23 cellular contexts compared by ENCODE assay signal in the genomic region with DNA sequence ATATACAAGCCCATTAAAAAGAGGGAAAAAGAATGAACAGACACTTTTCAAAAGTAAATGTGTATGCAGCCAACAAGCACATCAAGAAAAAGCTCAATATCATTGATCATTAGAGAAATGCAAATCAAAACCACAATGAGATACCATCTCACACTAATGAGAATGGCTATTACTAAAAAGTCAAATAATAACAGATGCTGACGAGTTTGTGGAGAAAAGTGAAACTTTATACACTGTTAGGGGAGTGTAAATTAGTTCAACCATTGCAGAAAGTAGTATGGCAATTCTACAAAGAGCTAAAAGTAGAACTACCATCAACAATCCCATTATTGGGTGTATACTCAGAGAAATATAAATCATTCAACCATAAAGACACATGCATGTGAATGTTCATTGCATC.
"Had no signal": no experiment of that assay in that cellular context is flagged by ENCODE, and none has a peak within 500 bp of the region (broad histone marks: within the 10 kb centered on the region; RNA-seq: fewer than 3 reads in every experiment).

No MANE protein-coding gene starts in this region.

- H3K36me3 Mint-ChIP-seq: activated naive CD4-positive, alpha-beta T cell treated with anti-CD3 and anti-CD28 coated beads, Interleukin-2, amount 10 ng/mL, durations not matched to agents 7 days and 5 days; activated naive CD8-positive, alpha-beta T cell treated with anti-CD3 and anti-CD28 coated beads, Interleukin-2, amount 10 ng/mL, durations not matched to agents 7 days and 5 days; brain had no signal

- H3K4me1 Mint-ChIP-seq: activated naive CD4-positive, alpha-beta T cell treated with anti-CD3 and anti-CD28 coated beads, Interleukin-2, amount 10 ng/mL, durations not matched to agents 7 days and 5 days; activated naive CD8-positive, alpha-beta T cell treated with anti-CD3 and anti-CD28 coated beads, Interleukin-2, amount 10 ng/mL, durations not matched to agents 7 days and 5 days had no signal

- H3K27ac Mint-ChIP-seq: activated naive CD4-positive, alpha-beta T cell treated with anti-CD3 and anti-CD28 coated beads, Interleukin-2, amount 10 ng/mL, durations not matched to agents 7 days and 5 days; activated naive CD8-positive, alpha-beta T cell treated with anti-CD3 and anti-CD28 coated beads, Interleukin-2, amount 10 ng/mL, durations not matched to agents 7 days and 5 days; brain; effector memory CD8-positive, alpha-beta T cell; natural killer cell treated with Interleukin-12 subunit alpha and Interleukin-12 subunit beta and Interleukin-15 and Interleukin-18, amount 100 ng/mL, for 72 hours had no signal

- H3K9me3 Mint-ChIP-seq: activated naive CD4-positive, alpha-beta T cell treated with anti-CD3 and anti-CD28 coated beads, Interleukin-2, amount 10 ng/mL, durations not matched to agents 7 days and 5 days; natural killer cell treated with Interleukin-12 subunit alpha and Interleukin-12 subunit beta and Interleukin-15 and Interleukin-18, amount 100 ng/mL, for 72 hours had no signal

- H3K4me3 Mint-ChIP-seq: activated naive CD4-positive, alpha-beta T cell treated with anti-CD3 and anti-CD28 coated beads, Interleukin-2, amount 10 ng/mL, durations not matched to agents 7 days and 5 days; activated naive CD8-positive, alpha-beta T cell treated with anti-CD3 and anti-CD28 coated beads, Interleukin-2, amount 10 ng/mL, durations not matched to agents 7 days and 5 days; brain; effector memory CD8-positive, alpha-beta T cell; natural killer cell treated with Interleukin-12 subunit alpha and Interleukin-12 subunit beta and Interleukin-15 and Interleukin-18, amount 100 ng/mL, for 72 hours had no signal

- ATAC-seq: activated CD4-positive, CD25-positive, alpha-beta regulatory T cell treated with anti-CD3 and anti-CD28 coated beads, Interleukin-2, amount 50 U/mL, for 24 hours; effector memory CD8-positive, alpha-beta T cell; gastrocnemius medialis; mucosa of descending colon; natural killer cell treated with Interleukin-12 subunit alpha and Interleukin-12 subunit beta and Interleukin-15 and Interleukin-18, amount 100 ng/mL, for 72 hours; right lobe of liver had no signal

- H3K27me3 Mint-ChIP-seq: activated naive CD4-positive, alpha-beta T cell treated with anti-CD3 and anti-CD28 coated beads, Interleukin-2, amount 10 ng/mL, durations not matched to agents 7 days and 5 days; activated naive CD8-positive, alpha-beta T cell treated with anti-CD3 and anti-CD28 coated beads, Interleukin-2, amount 10 ng/mL, durations not matched to agents 7 days and 5 days; effector memory CD8-positive, alpha-beta T cell; natural killer cell treated with Interleukin-12 subunit alpha and Interleukin-12 subunit beta and Interleukin-15 and Interleukin-18, amount 100 ng/mL, for 72 hours had no signal

- DNase-seq: activated CD4-positive, alpha-beta T cell treated with anti-CD3 and anti-CD28 coated beads for 48 hours; activated CD4-positive, alpha-beta T cell treated with anti-CD3 and anti-CD28 coated beads, Interleukin-2, amount 50 U/mL, for 48 hours; activated CD8-positive, alpha-beta memory T cell treated with anti-CD3 and anti-CD28 coated beads for 24 hours; activated effector memory CD4-positive, alpha-beta T cell treated with Interleukin-2 at 50 U/mL for 16 hours; activated naive CD4-positive, alpha-beta T cell treated with anti-CD3 and anti-CD28 coated beads, Interleukin-2, amount 10 ng/mL, durations not matched to agents 7 days and 5 days; activated naive CD8-positive, alpha-beta T cell treated with anti-CD3 and anti-CD28 coated beads, Interleukin-2, amount 10 ng/mL, durations not matched to agents 7 days and 5 days; effector memory CD8-positive, alpha-beta T cell; erythroblast; gastrocnemius medialis; glutamatergic neuron; islet precursor cell; left ventricle myocardium inferior; mucosa of descending colon; posterior cingulate gyrus; right lobe of liver; stimulated activated CD4-positive, alpha-beta T cell treated with anti-CD3 and anti-CD28 coated beads, Interleukin-2, amount 100 ng/mL, for 48 hours; stimulated activated naive CD4-positive, alpha-beta T cell treated with Interleukin-2 at 50 U/mL for 16 hours; testis; transverse colon; WERI-Rb-1 had no signal
